In genomic region chr4:119314356-119314755, GRCh38 we compare ENCODE assay signal across 8 cellular contexts. TPM values are rescaled to one million over a fixed set of nuclear protein-coding genes. Genes with fewer than 3 reads are reported as not detected.
A peak's percentile ranks its signal among the peaks of the same experiment; 100 is the strongest.
DNase-seq lines count a peak whose midpoint lies in the region; ATAC-seq, FAIRE-seq and TF ChIP-seq lines count a peak whose summit lies in the region.

No MANE protein-coding gene starts in this region.

- H3K36me3 Mint-ChIP-seq in astrocyte (ENCODE audit: low read depth, unreplicated experiment): no peaks in the 10 kb centered on the region

- no peak overlapping the region for H3K27ac Mint-ChIP-seq in astrocyte (ENCODE audit: unreplicated experiment)

- no peaks in the 10 kb centered on the region for H4K20me1 ChIP-seq in astrocyte (ENCODE audit: insufficient read depth, low read length)

- FAIRE-seq in A549 (lab: Jason Lieb, UNC) (no peak), astrocyte (lab: Jason Lieb, UNC) (no peak), islet of Langerhans (lab: Jason Lieb, UNC) (peak; percentile 88)

- H3K4me1 Mint-ChIP-seq in astrocyte (ENCODE audit: low read depth, unreplicated experiment): no peaks in the 10 kb centered on the region

- no peak overlapping the region for H3K9ac ChIP-seq in astrocyte (ENCODE audit: low read length)

- intact Hi-C loops in aorta (cut with DNase I): loop anchor here (2.0 to 10.0 kb wide), 3 partner anchors 190 to 743 kb away; no protein-coding TSS in a partner anchor

- H3K9me3 ChIP-seq in A549: no peaks in the 10 kb centered on the region
- H3K9me3 ChIP-seq in astrocyte (ENCODE audit: insufficient read depth, low read depth, low read length): no peaks in the 10 kb centered on the region
- no peaks in the 10 kb centered on the region for H3K9me3 ChIP-seq in aorta (ENCODE audit: control insufficient read depth, low read length)

- WGBS in A549 (ENCODE audit: missing lambda C conversion rate): under 1% methylated on average over 4 of the region's 4 CpGs
- WGBS in aorta, 2 donors: 16 to 22% methylated on average over 4 of the region's 4 CpGs

- no peak for TF ChIP-seq POLR2A in A549 (IDR thresholded peaks at IDR 0.05; ENCODE audit: low read length)

- H3K36me3 ChIP-seq in astrocyte (ENCODE audit: insufficient read depth, low read length) (no peaks in the 10 kb centered on the region), aorta (ENCODE audit: control insufficient read depth in 1 of 2, insufficient read depth in 2 of 2, low read length in 1 of 2) (no peaks in the 10 kb centered on the region)

- no peak overlapping the region for H3K4me3 Mint-ChIP-seq in astrocyte (ENCODE audit: unreplicated experiment)

- TF ChIP-seq RAD21 in A549 (conservative IDR thresholded peaks at IDR 0.05 in 1 of 2, IDR thresholded peaks at IDR 0.05 in 1 of 2): peak; percentile 74 to 75

- TF ChIP-seq CTCF in A549 (IDR thresholded peaks at IDR 0.05) (peak; percentile 64), astrocyte (IDR thresholded peaks at IDR 0.05; ENCODE audit: insufficient read depth, low read depth, low read length) (peak; percentile 54)

- CTCF ChIA-PET in A549 (lab: Yijun Ruan, JAX): interaction anchor here (0.6 to 2.2 kb wide), 13 partner anchors 8 to 748 kb away, joined by 3 to 12 read pairs (median 4); partner anchors contain the start of gene FABP2

- H3K4me1 ChIP-seq in A549: no peaks in the 10 kb centered on the region
- peaks cover 6% of the 10 kb centered on the region for H3K4me1 ChIP-seq in astrocyte (ENCODE audit: insufficient read depth, low read length)
- H3K4me1 ChIP-seq in aorta (ENCODE audit: control insufficient read depth in 1 of 2, insufficient read depth in 2 of 2, low read length in 2 of 2): peaks cover 2 to 5% of the 10 kb centered on the region in 2 donors

- in situ Hi-C loops in G401 (cut with HindIII; ENCODE audit: low sequenced_read_pairs): no loop called here

- H3K4me2 ChIP-seq in A549 (no peak overlapping the region), astrocyte (ENCODE audit: low read length) (no peak overlapping the region)

- H3K4me3 ChIP-seq in A549 (no peak overlapping the region), astrocyte (ENCODE audit: insufficient read depth, low read depth, low read length) (no peak overlapping the region), aorta (ENCODE audit: low read length in 2 of 2) (no peak overlapping the region)

- DNase-seq in A549 (ENCODE audit: low read depth in 1 of 2, low spot score in 1 of 2): peak in 1 of 2 experiments; percentile 39
- peak; percentile 44 for DNase-seq in G401 (ENCODE audit: low spot score)
- DNase-seq in NCI-H226: peak; percentile 4
- peak; percentile 22 for DNase-seq in astrocyte (ENCODE audit: low read depth)
- no peak for DNase-seq in aorta
- DNase-seq in NCI-H2029 (lab: John Stamatoyannopoulos, UW): no peak

- no peaks in the 10 kb centered on the region for H3K9me3 Mint-ChIP-seq in astrocyte (ENCODE audit: unreplicated experiment)

- no peaks in the 10 kb centered on the region for H3K79me2 ChIP-seq in astrocyte (ENCODE audit: insufficient read depth, low read length)

- no peak for TF ChIP-seq EP300 in A549 (IDR thresholded peaks at IDR 0.05)

- no peaks in the 10 kb centered on the region for H3K27me3 ChIP-seq in astrocyte (ENCODE audit: insufficient read depth, low read length)
- H3K27me3 ChIP-seq in aorta (ENCODE audit: control insufficient read depth in 1 of 2, insufficient read depth in 2 of 2, low read length in 1 of 2): no peaks in the 10 kb centered on the region

- H3K27ac ChIP-seq in A549 (no peak overlapping the region), astrocyte (ENCODE audit: low read depth, low read length) (no peak overlapping the region), aorta (ENCODE audit: low read depth in 1 of 2, low read length in 2 of 2) (no peak overlapping the region)

- ATAC-seq in A549: peak; percentile 85 to 89; a peak in 5 of 6 replicates
- peak; percentile 83 for ATAC-seq in HG02870 (IDR thresholded peaks at IDR 0.05; ENCODE audit: unreplicated experiment)
- peak; percentile 87 for ATAC-seq in aorta (ENCODE audit: low FRiP score)

- H3K27me3 Mint-ChIP-seq in astrocyte (ENCODE audit: low read depth, unreplicated experiment): no peaks in the 10 kb centered on the region

- H2AFZ ChIP-seq in astrocyte (ENCODE audit: low read depth, low read length): no peak overlapping the region

- POLR2A ChIA-PET in A549 (lab: Yijun Ruan, JAX): no interaction called here

TF ChIP-seq in A549, 52 proteins besides CTCF, POLR2A, EP300 and RAD21:
- TF ChIP-seq TFCP2L1 (CRISPR knock-in tag; IDR thresholded peaks at IDR 0.05) (no peak), E2F6 (IDR thresholded peaks at IDR 0.05; ENCODE audit: borderline replicate concordance, low read depth) (no peak), SMC3 (IDR thresholded peaks at IDR 0.05) (peak; percentile 62)

RNA-seq across cellular contexts. Expression of gene FABP2, which starts 7.6 kb away (rescaled TPM):
- polyA plus RNA-seq in A549 (2011; rRNA removed): not detected in 2 replicates
- not detected in 2 replicates for polyA plus RNA-seq in A549 (2012; cell fraction: cytosol; rRNA removed)
- polyA plus RNA-seq in A549 (2012; cell fraction: nucleus; rRNA removed): not detected in 2 replicates
- polyA plus RNA-seq in A549 (2017; fragmentation: RNase III; extraction: RNeasy Plus Mini Kit Qiagen cat#74134 plus additional on column Dnase treatment): not detected in 3 replicates
- polyA minus RNA-seq in A549 (2011; rRNA and poly(A)+ RNA removed): not detected in 2 replicates
- total RNA-seq in G401 (2014; rRNA removed; shearing (Covaris generic)): not detected in 2 replicates
- total RNA-seq in astrocyte: not detected in 2 replicates
- total RNA-seq in aorta: not detected
- 100 to 1,000 TPM in 1 of 2 donors, under 1 TPM in 1; 0.05 to 153 TPM for polyA plus RNA-seq in aorta

Comparison
In these comparisons a context has a peak if more than half of its experiments do, and no peak if none do; other contexts are left out.
1. DNase-seq: peak in G401 (single experiment), NCI-H226 (single experiment) and astrocyte (single experiment); none in aorta (0 of 2) and NCI-H2029 (single experiment).
2. Peak in every context shown above with its lines, with median percentiles within 50 percentile points of each other: ATAC-seq.